In genomic region chr15:82807920-82808633, GRCh38 we compare ENCODE assay signal across 15 cellular contexts. TPM values are rescaled to one million over a fixed set of nuclear protein-coding genes. Genes with fewer than 3 reads are reported as not detected.
A peak's percentile ranks its signal among the peaks of the same experiment; 100 is the strongest.
DNase-seq lines count a peak whose midpoint lies in the region; ATAC-seq, FAIRE-seq and TF ChIP-seq lines count a peak whose summit lies in the region.
"Had no signal": no experiment of that assay in that cellular context is flagged by ENCODE, and none has a peak within 500 bp of the region (broad histone marks: within the 10 kb centered on the region; RNA-seq: fewer than 3 reads in every experiment).

No MANE protein-coding gene starts in this region.

- H3K9me3 Mint-ChIP-seq in immature natural killer cell, result no peaks in the 10 kb centered on the region

- WGBS in A549 (ENCODE audit: missing lambda C conversion rate), result 79% methylated on average over 11 of the region's 11 CpGs
- WGBS in GM23248 (ENCODE audit: low coverage in 1 of 2, low lambda C conversion rate in 2 of 2, missing lambda C conversion rate in 2 of 2), 2 experiments, result 75 to 82% methylated on average over 10 to 11 of the region's 11 CpGs

- FAIRE-seq in A549 (lab: Jason Lieb, UNC), result no peak
- no peak for FAIRE-seq in D721Med (lab: Jason Lieb, UNC)

- H3K9me2 ChIP-seq in GM23248 (ENCODE audit: insufficient read depth), result no peaks in the 10 kb centered on the region

- POLR2A ChIA-PET in A549 (lab: Yijun Ruan, JAX), result interaction anchor here (0.9 kb wide), 2 partner anchors 58 to 268 kb away, joined by 3 to 4 read pairs; partner anchors contain the start of gene RPS17

- CTCF ChIA-PET in A549 (lab: Yijun Ruan, JAX), result interaction anchor here (0.7 to 2.4 kb wide), 5 partner anchors 8 to 268 kb away, joined by 3 to 6 read pairs (median 3); partner anchors contain the start of gene RPS17

- H4K20me1 ChIP-seq in DND-41 (ENCODE audit: insufficient read depth, low read length) (peaks cover 11% of the 10 kb centered on the region; the same call in 1 of the 2 replicates), GM23248 (ENCODE audit: insufficient read depth) (no peaks in the 10 kb centered on the region)

- H3K9me3 ChIP-seq in A549 (no peaks in the 10 kb centered on the region), DND-41 (ENCODE audit: insufficient read depth, low read length, severe bottlenecking) (no peaks in the 10 kb centered on the region), RWPE2 (ENCODE audit: severe bottlenecking) (no peaks in the 10 kb centered on the region), GM23248 (ENCODE audit: low read depth) (no peaks in the 10 kb centered on the region)

- peak overlapping the region in 4 of 6 donors; percentile 10 to 94 (median 61) for H3K27ac Mint-ChIP-seq in immature natural killer cell

- H3K4me1 Mint-ChIP-seq in immature natural killer cell, result peaks cover 43 to 45% of the 10 kb centered on the region in 2 donors

- H3K9ac ChIP-seq in DND-41 (ENCODE audit: low read depth, low read length) (no peak overlapping the region), GM23248 (no peak overlapping the region)

- peaks cover 25% of the 10 kb centered on the region for H3F3A ChIP-seq in GM23248 (ENCODE audit: insufficient read depth)

- peaks cover 2% of the 10 kb centered on the region for H3K27me3 ChIP-seq in DND-41 (ENCODE audit: insufficient read depth, low read length, poor library complexity)
- H3K27me3 ChIP-seq in RWPE2 (ENCODE audit: insufficient read depth, poor library complexity, severe bottlenecking), result no peaks in the 10 kb centered on the region
- no peaks in the 10 kb centered on the region for H3K27me3 ChIP-seq in GM23248 (replicated peaks; ENCODE audit: insufficient read depth)

- no peak for TF ChIP-seq RAD21 in A549 (conservative IDR thresholded peaks at IDR 0.05 in 1 of 2, IDR thresholded peaks at IDR 0.05 in 1 of 2)

- TF ChIP-seq EP300 in A549 (IDR thresholded peaks at IDR 0.05), result no peak

- H3K36me3 Mint-ChIP-seq in immature natural killer cell, result peaks cover 3 to 5% (median 5%) of the 10 kb centered on the region in 3 donors

- no peak for ATAC-seq in A549
- ATAC-seq in DND-41 (ENCODE audit: insufficient read depth, low read depth), result no peak
- ATAC-seq in RWPE2 (ENCODE audit: low read depth), result no peak

- H2AFZ ChIP-seq in DND-41 (ENCODE audit: low read depth, low read length) (peak overlapping the region; percentile 80), GM23248 (no peak overlapping the region; the same call in 1 of the 2 replicates)

- H3K4me1 ChIP-seq in A549, result peaks cover 17% of the 10 kb centered on the region
- H3K4me1 ChIP-seq in DND-41 (ENCODE audit: insufficient read depth, low read length), result peaks cover 26% of the 10 kb centered on the region
- H3K4me1 ChIP-seq in RWPE2 (ENCODE audit: insufficient read depth, poor library complexity, severe bottlenecking), result peaks cover 19% of the 10 kb centered on the region
- H3K4me1 ChIP-seq in GM23248 (ENCODE audit: insufficient read depth), result 0 out of 2 replicates have a peak, but pooled peaks cover 17% of the 10 kb centered on the region

- H3K27me3 Mint-ChIP-seq in immature natural killer cell (ENCODE audit: low read depth in 3 of 3), result peaks cover 9 to 14% (median 10%) of the 10 kb centered on the region in 3 donors

- no peak overlapping the region for H3K4me3 Mint-ChIP-seq in immature natural killer cell

- peak overlapping the region; percentile 77; the same call in 2 of the 3 replicates for H3K4me2 ChIP-seq in A549
- H3K4me2 ChIP-seq in DND-41 (ENCODE audit: insufficient read depth, low read length), result no peak overlapping the region
- H3K4me2 ChIP-seq in GM23248 (ENCODE audit: unreplicated experiment), result no peak overlapping the region

- H3K4me3 ChIP-seq in A549 (no peak overlapping the region), DND-41 (ENCODE audit: low read depth in 1 of 2, low read length in 2 of 2) (no peak overlapping the region), RWPE2 (ENCODE audit: severe bottlenecking) (no peak overlapping the region), GM23248 (no peak overlapping the region)

- H3K36me3 ChIP-seq in DND-41 (ENCODE audit: insufficient read depth, low read length) (peaks cover 8% of the 10 kb centered on the region), RWPE2 (ENCODE audit: low read depth) (peaks cover 15% of the 10 kb centered on the region), GM23248 (ENCODE audit: low read depth) (peaks cover 2% of the 10 kb centered on the region; the same call in 1 of the 2 replicates)

- TF ChIP-seq CTCF in A549 (IDR thresholded peaks at IDR 0.05) (no peak), DND-41 (IDR thresholded peaks at IDR 0.05; ENCODE audit: borderline replicate concordance, extremely low read depth, low read length, poor library complexity, severe bottlenecking) (no peak), RWPE2 (IDR thresholded peaks at IDR 0.05; ENCODE audit: poor library complexity, severe bottlenecking) (no peak), D721Med (IDR thresholded peaks at IDR 0.05; ENCODE audit: insufficient read depth, missing control alignments) (no peak)

- H3K27ac ChIP-seq in A549 (no peak overlapping the region; a peak in 1 of 6 replicates), DND-41 (ENCODE audit: low read length) (no peak overlapping the region), RWPE2 (ENCODE audit: poor library complexity, severe bottlenecking) (peak overlapping the region; percentile 94), GM23248 (no peak overlapping the region)

- DNase-seq in A549 (ENCODE audit: low read depth in 1 of 2, low spot score in 1 of 2) (no peak), DND-41 (no peak), RWPE2 (ENCODE audit: low spot score) (no peak), immature natural killer cell (no peak), dermis blood vessel endothelial cell (no peak), cortex of kidney (lab: John Stamatoyannopoulos, UW) (no peak), GM23248 (no peak), D721Med (ENCODE audit: insufficient read length, low spot score) (no peak)
- DNase-seq: activated CD4-positive, alpha-beta T cell treated with anti-CD3 and anti-CD28 coated beads for 4 hours; activated effector memory CD4-positive, alpha-beta T cell treated with anti-CD3 and anti-CD28 coated beads, Interleukin-2, amount 50 U/mL, for 16 hours; GDM1; KBM-7; NCI-H187 treated with DMSO at 0.1 percent for 48 hours had no signal

- H3K79me2 ChIP-seq in DND-41 (ENCODE audit: insufficient read depth, low read length) (peaks cover 36% of the 10 kb centered on the region), GM23248 (ENCODE audit: insufficient read depth) (peaks cover 31% of the 10 kb centered on the region)

- in situ Hi-C loops in GM23248 (cut with MboI), result no loop called here

- no peak for TF ChIP-seq POLR2A in A549 (IDR thresholded peaks at IDR 0.05; ENCODE audit: low read length)

TF ChIP-seq in A549, 52 proteins besides CTCF, POLR2A, EP300 and RAD21:
- TF ChIP-seq HEYL (CRISPR knock-in tag; IDR thresholded peaks at IDR 0.05) (no peak), NPAS2 (CRISPR knock-in tag; IDR thresholded peaks at IDR 0.05; ENCODE audit: borderline replicate concordance) (no peak), CHD2 (IDR thresholded peaks at IDR 0.05; ENCODE audit: low read length, partially characterized antibody) (no peak), HOXB13 (CRISPR knock-in tag; IDR thresholded peaks at IDR 0.05; ENCODE audit: low read depth) (no peak)

RNA-seq across cellular contexts. Expression of gene WHAMM, which starts 1.4 kb away (rescaled TPM):
- polyA plus RNA-seq in A549 (2011; rRNA removed) (4.2 and 5.1 TPM in 2 replicates), A549 (2017; fragmentation: RNase III; extraction: RNeasy Plus Mini Kit Qiagen cat#74134 plus additional on column Dnase treatment) (5.5 to 5.9 TPM (median 5.6 TPM) in 3 replicates), immature natural killer cell (1 to 10 TPM; 3.3 to 5.2 (median 4.1) TPM), GM23248 (2016; fragmentation: Nextera tagmentation; extraction: Ambion mirVana) (3.4 and 3.6 TPM in 2 replicates)
- polyA plus RNA-seq in A549 (2012; cell fraction: cytosol; rRNA removed), result 3.7 and 4.0 TPM in 2 replicates
- 5.0 and 5.7 TPM in 2 replicates for polyA plus RNA-seq in A549 (2012; cell fraction: nucleus; rRNA removed)
- 1.8 and 2.1 TPM in 2 replicates for polyA minus RNA-seq in A549 (2011; rRNA and poly(A)+ RNA removed)
- 8.0 TPM in 2 replicates for total RNA-seq in dermis blood vessel endothelial cell
- 2.3 and 3.0 TPM in 2 replicates for total RNA-seq in GM23248 (2014; rRNA removed; shearing (Covaris generic))

RNA-seq across cellular contexts. Expression of gene FSD2, which starts 2.2 kb away (rescaled TPM):
- polyA plus RNA-seq in A549 (2011; rRNA removed) (not detected in 2 replicates), A549 (2017; fragmentation: RNase III; extraction: RNeasy Plus Mini Kit Qiagen cat#74134 plus additional on column Dnase treatment) (0.01 TPM in 1 of 3 replicates, not detected in the others), immature natural killer cell (not detected), GM23248 (2016; fragmentation: Nextera tagmentation; extraction: Ambion mirVana) (0.04 and 0.08 TPM in 2 replicates)
- not detected in 2 replicates for polyA plus RNA-seq in A549 (2012; cell fraction: cytosol; rRNA removed)
- not detected in 2 replicates for polyA plus RNA-seq in A549 (2012; cell fraction: nucleus; rRNA removed)
- polyA minus RNA-seq in A549 (2011; rRNA and poly(A)+ RNA removed), result not detected in 2 replicates
- total RNA-seq in dermis blood vessel endothelial cell, result not detected in 2 replicates
- not detected in 2 replicates for total RNA-seq in GM23248 (2014; rRNA removed; shearing (Covaris generic))
- total RNA-seq: pulmonary artery endothelial cell, subcutaneous adipose tissue had no signal
